1 cellular context compared by ENCODE assay signal in genomic region chr1:932776-933602, GRCh38.
TF ChIP-seq lines count a peak whose summit lies in the region.

No MANE protein-coding gene starts in this region.

TF ChIP-seq in H1, 55 proteins besides CTCF, POLR2A, EP300 and RAD21:
- TF ChIP-seq TEAD4 (IDR thresholded peaks at IDR 0.05; ENCODE audit: low read depth, low read length): no peak
- TF ChIP-seq TCF12 (IDR thresholded peaks at IDR 0.05; ENCODE audit: low read depth, low read length): no peak
- no peak for TF ChIP-seq SP4 (IDR thresholded peaks at IDR 0.05; ENCODE audit: low read length)
- no peak for TF ChIP-seq POU5F1 (IDR thresholded peaks at IDR 0.05; ENCODE audit: low read depth, low read length)
- TF ChIP-seq KDM1A (IDR thresholded peaks at IDR 0.05; ENCODE audit: borderline replicate concordance, low read length): no peak
- no peak for TF ChIP-seq SP2 (IDR thresholded peaks at IDR 0.05; ENCODE audit: low read length)
- no peak for TF ChIP-seq CHD1 (IDR thresholded peaks at IDR 0.05; ENCODE audit: low read depth, low read length)
- TF ChIP-seq GABPA (IDR thresholded peaks at IDR 0.05; ENCODE audit: borderline replicate concordance, insufficient read depth, low read length): no peak
- TF ChIP-seq CBX8 (IDR thresholded peaks at IDR 0.05; ENCODE audit: borderline replicate concordance, low read depth, low read length): no peak
- TF ChIP-seq HDAC6 (IDR thresholded peaks at IDR 0.05; ENCODE audit: low read depth, low read length): no peak
- no peak for TF ChIP-seq KDM5A (IDR thresholded peaks at IDR 0.05; ENCODE audit: low read length)
- no peak for TF ChIP-seq RBBP5 (IDR thresholded peaks at IDR 0.05; ENCODE audit: borderline replicate concordance, low read depth, low read length)
- TF ChIP-seq RFX5 (IDR thresholded peaks at IDR 0.05; ENCODE audit: borderline replicate concordance, low read depth, low read length): no peak
- no peak for TF ChIP-seq HDAC2 (IDR thresholded peaks at IDR 0.05; ENCODE audit: borderline replicate concordance in 1 of 2, low read depth in 2 of 2, low read length in 2 of 2)
- TF ChIP-seq BRCA1 (IDR thresholded peaks at IDR 0.05; ENCODE audit: low read depth, low read length): no peak
